ENCODE assay signal across 8 cellular contexts in genomic region chr7:76515999-76516443, GRCh38. TPM values are rescaled to one million over a fixed set of nuclear protein-coding genes. Genes with fewer than 3 reads are reported as not detected.
A peak's percentile ranks its signal among the peaks of the same experiment; 100 is the strongest.
DNase-seq lines count a peak whose midpoint lies in the region; TF ChIP-seq lines count a peak whose summit lies in the region.

No MANE protein-coding gene starts in this region.

- H3K27me3 ChIP-seq in transverse colon = peaks cover 2% of the 10 kb centered on the region

- no peak overlapping the region for H3K27ac ChIP-seq in transverse colon

- H3K36me3 ChIP-seq in transverse colon = no peaks in the 10 kb centered on the region

- TF ChIP-seq CTCF in transverse colon (IDR thresholded peaks at IDR 0.05) = peak in 3 of 5 experiments; percentile 64 to 94 (median 91)

- no peaks in the 10 kb centered on the region for H3K9me3 ChIP-seq in transverse colon

- no peak for TF ChIP-seq EP300 in transverse colon (IDR thresholded peaks at IDR 0.05; ENCODE audit: low read depth)

- peak; percentile 42 for DNase-seq in stimulated activated CD4-positive, alpha-beta T cell treated with anti-CD3 and anti-CD28 coated beads, Interleukin-4, amount 100 ng/mL, for 24 hours
- no peak for DNase-seq in stimulated activated CD4-positive, alpha-beta T cell treated with anti-CD3 and anti-CD28 coated beads, Interleukin-12 subunit alpha, Interleukin-12 subunit beta, amount 100 ng/mL, for 4 hours
- DNase-seq in SKM-1 treated with dmso at 0.1 percent for 144 hours (lab: John Stamatoyannopoulos, UW; ENCODE audit: unreplicated experiment) (peak; percentile 48), glomerular visceral epithelial cell (ENCODE audit: extremely low spot score) (peak; percentile 36), transverse colon (peak; percentile 48), NCI-H1048 (lab: John Stamatoyannopoulos, UW) (no peak), A172 (ENCODE audit: low spot score) (no peak), NCI-H1105 treated with DMSO at 0.1 percent for 48 hours (lab: John Stamatoyannopoulos, UW) (no peak)

- intact Hi-C loops in transverse colon (cut with DNase I; ENCODE audit: low total_unique reads) = no loop called here

- peaks cover 7 to 17% (median 10%) of the 10 kb centered on the region in 4 donors for H3K4me1 ChIP-seq in transverse colon

- 21% methylated on average over 8 of the region's 32 CpGs; no CpG with 5 or more reads in 1 of the 2 donors for WGBS in transverse colon (ENCODE audit: low coverage in 1 of 2), 2 donors

- TF ChIP-seq POLR2A in transverse colon (IDR thresholded peaks at IDR 0.05) = no peak

- peak overlapping the region in 1 of 4 donors; percentile 35 for H3K4me3 ChIP-seq in transverse colon

- in situ Hi-C loops in transverse colon (cut with MboI; ENCODE audit: low pct_ligation_motif_present in 1 of 4, low pct_unique_long_range_greater_than_20kb in 1 of 4, low sequenced_read_pairs in 3 of 4) = loop anchor here in 1 of 4 donors (25.0 kb wide), 1 partner anchor 496 kb away; no protein-coding TSS in a partner anchor

RNA-seq across cellular contexts. Expression of gene UPK3B, which starts 5.7 kb away (rescaled TPM):
- 10 to 100 TPM in 1 of 4 donors, 1 to 10 TPM in 2, not detected in 1; 3.0 to 11.6 (median 4.9) TPM for total RNA-seq in transverse colon
- 10.6 and 25.0 TPM in 2 replicates for total RNA-seq in A172 (2014; rRNA removed; shearing (Covaris generic))

RNA-seq across cellular contexts. Expression of gene SPDYE16, which starts 27.1 kb away (rescaled TPM):
- not detected for total RNA-seq in transverse colon
- not detected in 2 replicates for total RNA-seq in A172 (2014; rRNA removed; shearing (Covaris generic))

RNA-seq across cellular contexts. Expression of gene DTX2, which starts 54.5 kb away (rescaled TPM):
- 100 to 1,000 TPM in 2 of 4 donors, 10 to 100 TPM in 2; 73.0 to 169 (median 119) TPM for total RNA-seq in transverse colon
- 18.0 and 36.7 TPM in 2 replicates for total RNA-seq in A172 (2014; rRNA removed; shearing (Covaris generic))

Comparison
In these comparisons a context has a peak if more than half of its experiments do, and no peak if none do; other contexts are left out.
1. DNase-seq: peak in stimulated activated CD4-positive, alpha-beta T cell treated with anti-CD3 and anti-CD28 coated beads, Interleukin-4, amount 100 ng/mL, for 24 hours (single experiment), SKM-1 treated with dmso at 0.1 percent for 144 hours (single experiment), glomerular visceral epithelial cell (single experiment) and transverse colon (single experiment); none in stimulated activated CD4-positive, alpha-beta T cell treated with anti-CD3 and anti-CD28 coated beads, Interleukin-12 subunit alpha, Interleukin-12 subunit beta, amount 100 ng/mL, for 4 hours (single experiment), NCI-H1048 (single experiment), A172 (single experiment) and NCI-H1105 treated with DMSO at 0.1 percent for 48 hours (single experiment).